In genomic region chr17:22131740-22132139, GRCh38 we compare ENCODE assay signal across 7 cellular contexts.
"Had no signal": no experiment of that assay in that cellular context is flagged by ENCODE, and none has a peak within 500 bp of the region (broad histone marks: within the 10 kb centered on the region; RNA-seq: fewer than 3 reads in every experiment).

No MANE protein-coding gene starts in this region.

- H2AFZ ChIP-seq: GM23338 had no signal

- FAIRE-seq: H1, H54, HTR-8/SVneo had no signal

- DNase-seq: H9, HCEC 1CT, KBM-7 had no signal

- ATAC-seq: GM23338 had no signal

- H3K4me2 ChIP-seq: GM23338 had no signal

- H3K4me3 ChIP-seq: GM23338 had no signal
